In genomic region chr12:105156260-105156659, GRCh38 we compare ENCODE assay signal across 15 cellular contexts. TPM values are rescaled to one million over a fixed set of nuclear protein-coding genes. Genes with fewer than 3 reads are reported as not detected.
DNase-seq lines count a peak whose midpoint lies in the region; ATAC-seq, FAIRE-seq and TF ChIP-seq lines count a peak whose summit lies in the region.
"Had no signal": no experiment of that assay in that cellular context is flagged by ENCODE, and none has a peak within 500 bp of the region (broad histone marks: within the 10 kb centered on the region; RNA-seq: fewer than 3 reads in every experiment).

No MANE protein-coding gene starts in this region.

- DNase-seq in HepG2 (ENCODE audit: low spot score) (no peak), right lobe of liver (no peak), K562 (ENCODE audit: extremely low read depth in 1 of 4, low spot score in 3 of 4) (no peak), kidney (no peak), HCEC 1CT (no peak), NCI-H187 treated with DMSO at 0.1 percent for 48 hours (lab: John Stamatoyannopoulos, UW) (no peak), coronary artery (ENCODE audit: low spot score) (no peak), head of caudate nucleus (no peak)
- DNase-seq: AML-193; CD8-positive, alpha-beta memory T cell; H7 had no signal

- H3K36me3 ChIP-seq in HepG2 (replicated peaks in 1 of 2; ENCODE audit: control insufficient read depth in 1 of 2, insufficient read depth in 2 of 2, low read length in 2 of 2) (peaks cover 0 to 23% of the 10 kb centered on the region in 2 experiments; a peak in 3 of 5 replicates), right lobe of liver (peaks cover 0 to 65% (median 23%) of the 10 kb centered on the region in 4 donors), K562 (ENCODE audit: control insufficient read depth, insufficient read depth, low read length) (peaks cover 64% of the 10 kb centered on the region; the same call in 2 of the 3 replicates), kidney (ENCODE audit: control insufficient read depth in 1 of 2, insufficient read depth in 2 of 2, low read length in 2 of 2) (peaks cover 10 to 32% of the 10 kb centered on the region in 2 donors)

- no peak for TF ChIP-seq POLR2A in HepG2 (IDR thresholded peaks at IDR 0.05; ENCODE audit: insufficient read depth in 1 of 2, low read depth in 2 of 2, low read length in 2 of 2)
- TF ChIP-seq POLR2A in right lobe of liver (IDR thresholded peaks at IDR 0.05) = no peak
- no peak for TF ChIP-seq POLR2A in K562 (conservative IDR thresholded peaks at IDR 0.05)

- POLR2A ChIA-PET in HepG2 (lab: Yijun Ruan, JAX) (no interaction called here), K562 (lab: Yijun Ruan, JAX) (no interaction called here)

- CTCF ChIA-PET in HepG2 (lab: Yijun Ruan, JAX; ENCODE audit: low intra/inter-chr PET ratio, low total read pairs) = no interaction called here
- CTCF ChIA-PET in K562 (lab: Yijun Ruan, JAX; ENCODE audit: low intra/inter-chr PET ratio) = no interaction called here

- no peaks in the 10 kb centered on the region for H3K27me3 ChIP-seq in HepG2 (ENCODE audit: control insufficient read depth in 1 of 2, insufficient read depth in 2 of 2, low read length in 2 of 2)
- no peaks in the 10 kb centered on the region for H3K27me3 ChIP-seq in right lobe of liver
- no peaks in the 10 kb centered on the region for H3K27me3 ChIP-seq in K562 (ENCODE audit: control insufficient read depth in 2 of 2, insufficient read depth in 2 of 2, low read length in 2 of 2)
- H3K27me3 ChIP-seq: BLaER1 had no signal

- H3K4me1 ChIP-seq in HepG2 (ENCODE audit: insufficient read depth, low read length) (no peaks in the 10 kb centered on the region), right lobe of liver (no peaks in the 10 kb centered on the region), K562 (replicated peaks in 1 of 2; ENCODE audit: control insufficient read depth in 2 of 2, insufficient read depth in 2 of 2, low read length in 2 of 2) (no peaks in the 10 kb centered on the region), kidney (ENCODE audit: control insufficient read depth in 1 of 2, insufficient read depth in 1 of 2, low read depth in 1 of 2, low read length in 2 of 2) (no peaks in the 10 kb centered on the region)
- H3K4me1 ChIP-seq: BLaER1 had no signal

- H3K4me3 ChIP-seq in HepG2 (replicated peaks in 1 of 3; ENCODE audit: insufficient read depth in 1 of 3, low read depth in 2 of 3, low read length in 3 of 3) (no peak overlapping the region), right lobe of liver (no peak overlapping the region), K562 (no peak overlapping the region), kidney (ENCODE audit: low read length in 2 of 2) (no peak overlapping the region), coronary artery (no peak overlapping the region)
- H3K4me3 ChIP-seq: BLaER1, GM23338 had no signal

- no peak overlapping the region for H2AFZ ChIP-seq in HepG2 (ENCODE audit: low read length)
- H2AFZ ChIP-seq in K562 (ENCODE audit: low read depth, low read length) = no peak overlapping the region
- H2AFZ ChIP-seq: GM23338 had no signal

- no peak for TF ChIP-seq CTCF in HepG2 (CRISPR knock-in tag; IDR thresholded peaks at IDR 0.05)
- no peak for TF ChIP-seq CTCF in right lobe of liver (IDR thresholded peaks at IDR 0.05)
- no peak for TF ChIP-seq CTCF in K562 (IDR thresholded peaks at IDR 0.05 in 2 of 3, conservative IDR thresholded peaks at IDR 0.05 in 1 of 3; ENCODE audit: insufficient read depth in 2 of 3, low read depth in 1 of 3, low read length in 3 of 3)
- no peak for TF ChIP-seq CTCF in kidney (IDR thresholded peaks at IDR 0.05; ENCODE audit: borderline replicate concordance, extremely low read depth, insufficient read depth)
- no peak for TF ChIP-seq CTCF in coronary artery (IDR thresholded peaks at IDR 0.05)

- intact Hi-C loops in HepG2 (cut with micrococcal nuclease; ENCODE audit: unreplicated experiment) = no loop called here
- intact Hi-C loops in right lobe of liver (cut with DNase I) = no loop called here
- intact Hi-C loops in K562 (cut with micrococcal nuclease) = no loop called here
- intact Hi-C loops in kidney (cut with DNase I) = no loop called here
- intact Hi-C loops in head of caudate nucleus (cut with DNase I) = no loop called here

- no peaks in the 10 kb centered on the region for H3K79me2 ChIP-seq in HepG2 (ENCODE audit: insufficient read depth, low read length)
- H3K79me2 ChIP-seq in K562 (ENCODE audit: control insufficient read depth, insufficient read depth, low read length) = no peaks in the 10 kb centered on the region

- TF ChIP-seq RAD21 in HepG2 (CRISPR knock-in tag; IDR thresholded peaks at IDR 0.05) = no peak
- TF ChIP-seq RAD21 in K562 (CRISPR knock-in tag; conservative IDR thresholded peaks at IDR 0.05 in 1 of 2, IDR thresholded peaks at IDR 0.05 in 1 of 2) = no peak

- BruUV-seq in HepG2 (replicated peaks; lab: Mats Ljungman, UMichigan) (no TSS peak), K562 (replicated peaks; lab: Mats Ljungman, UMichigan) (no TSS peak)

- H3K27ac ChIP-seq in HepG2 (ENCODE audit: extremely low read length, insufficient read depth, low read length) = no peak overlapping the region
- H3K27ac ChIP-seq in right lobe of liver = no peak overlapping the region
- H3K27ac ChIP-seq in K562 (ENCODE audit: extremely low read depth, low read depth, low read length) = no peak overlapping the region
- H3K27ac ChIP-seq in kidney (ENCODE audit: low read depth in 2 of 2, low read length in 2 of 2) = no peak overlapping the region
- H3K27ac ChIP-seq in coronary artery = no peak overlapping the region
- H3K27ac ChIP-seq: 22Rv1, BLaER1 had no signal

- no peak for ATAC-seq in HepG2
- no peak for ATAC-seq in right lobe of liver
- ATAC-seq in K562 = no peak
- ATAC-seq: GM23338 had no signal

- H3K4me2 ChIP-seq in HepG2 (ENCODE audit: low read depth, low read length) (no peak overlapping the region), K562 (ENCODE audit: insufficient read depth, low read length) (no peak overlapping the region)
- H3K4me2 ChIP-seq: BLaER1, GM23338 had no signal

- H4K20me1 ChIP-seq in HepG2 (ENCODE audit: insufficient read depth, low read length) = no peaks in the 10 kb centered on the region
- no peaks in the 10 kb centered on the region for H4K20me1 ChIP-seq in K562 (replicated peaks; ENCODE audit: control insufficient read depth, insufficient read depth, low read length)
- H4K20me1 ChIP-seq: BLaER1 had no signal

- no peaks in the 10 kb centered on the region for H3K9me1 ChIP-seq in K562 (ENCODE audit: control insufficient read depth, insufficient read depth, low read length)

- no peak for TF ChIP-seq EP300 in HepG2 (IDR thresholded peaks at IDR 0.05; ENCODE audit: low read depth in 2 of 2, low read length in 2 of 2)
- TF ChIP-seq EP300 in HepG2 (CRISPR knock-in tag; IDR thresholded peaks at IDR 0.05; ENCODE audit: borderline replicate concordance) = no peak
- TF ChIP-seq EP300 in K562 (IDR thresholded peaks at IDR 0.05; ENCODE audit: low read length) = no peak

- in situ Hi-C loops in HepG2 (cut with HindIII; ENCODE audit: extremely low pct_ligation_motif_present, low pct_unique_long_range_greater_than_20kb) = no loop called here
- in situ Hi-C loops in K562 (cut with MboI) = no loop called here

- H3K9ac ChIP-seq in HepG2 (ENCODE audit: insufficient read depth, low read depth, low read length) (no peak overlapping the region), K562 (ENCODE audit: insufficient read depth in 1 of 2, low read depth in 2 of 2, low read length in 2 of 2) (no peak overlapping the region), kidney (ENCODE audit: low read length in 2 of 2) (no peak overlapping the region)
- H3K9ac ChIP-seq: BLaER1 had no signal

- H3K9me3 ChIP-seq in HepG2 (ENCODE audit: low read length) (no peaks in the 10 kb centered on the region), right lobe of liver (no peaks in the 10 kb centered on the region), K562 (replicated peaks; ENCODE audit: control insufficient read depth, insufficient read depth, low read depth, low read length) (no peaks in the 10 kb centered on the region), kidney (ENCODE audit: control insufficient read depth in 1 of 2, low read length in 2 of 2) (no peaks in the 10 kb centered on the region)
- H3K9me3 ChIP-seq: BLaER1 had no signal

- FAIRE-seq in HepG2 (lab: Jason Lieb, UNC) (no peak), K562 (lab: Jason Lieb, UNC) (no peak), kidney (lab: Jason Lieb, UNC) (peak; percentile 91)
- FAIRE-seq: GM12891 had no signal

- WGBS in HepG2 (ENCODE audit: low lambda C conversion rate) = 99% methylated on average over 2 of the region's 2 CpGs
- WGBS in right lobe of liver (ENCODE audit: insufficient coverage, low coverage, low lambda C conversion rate, missing lambda C conversion rate) = 95% methylated on average over 2 of the region's 2 CpGs
- 96% methylated on average over 2 of the region's 2 CpGs for WGBS in K562 (ENCODE audit: insufficient coverage, low coverage, missing lambda C conversion rate)

RNA-seq across cellular contexts. Expression of gene WASHC4, which starts 48.7 kb away (rescaled TPM):
- total RNA-seq in HepG2 (2016; rRNA removed; fragmentation: Illumina TruSeq; extraction: Trizol) (36.3 and 39.6 TPM in 2 replicates), right lobe of liver (10 to 100 TPM; 24.4 to 51.4 (median 36.2) TPM), K562 (2014; rRNA removed) (18.2 and 21.1 TPM in 2 replicates), K562 (2014; rRNA removed; fragmentation: Illumina TruSeq; extraction: Trizol) (36.2 and 39.5 TPM in 2 replicates), K562 (2015; rRNA removed; fragmentation: Illumina TruSeq; extraction: Trizol) (32.1 and 38.5 TPM in 2 replicates), K562 (2021) (24.1 and 25.4 TPM in 2 replicates), kidney (63.6 TPM)
- total RNA-seq in HepG2 (2016; cell fraction: cytosol; rRNA removed; fragmentation: Illumina TruSeq; extraction: Trizol; ENCODE audit: low read depth) = 3.6 and 4.7 TPM in 2 replicates
- total RNA-seq in HepG2 (2016; cell fraction: insoluble cytoplasmic fraction; rRNA removed; fragmentation: Illumina TruSeq; extraction: Trizol) = 31.6 and 46.3 TPM in 2 replicates
- 5.3 and 8.6 TPM in 2 replicates for total RNA-seq in HepG2 (2016; cell fraction: membrane; rRNA removed; fragmentation: Illumina TruSeq; extraction: Trizol)
- 56.1 and 56.8 TPM in 2 replicates for total RNA-seq in HepG2 (2016; cell fraction: nucleus; rRNA removed; fragmentation: Illumina TruSeq; extraction: Trizol)
- polyA plus RNA-seq in HepG2 (2011; rRNA removed) (15.5 and 21.0 TPM in 2 replicates), K562 (2011; rRNA removed) (18.7 and 28.2 TPM in 2 replicates), K562 (2014; fragmentation: Illumina TruSeq; extraction: Trizol) (16.9 and 21.3 TPM in 2 replicates), K562 (2014; fragmentation: Nextera tagmentation; extraction: Ambion mirVana) (10 to 100 TPM; 12.5 to 13.3 TPM), K562 (2014; rRNA removed) (13.9 and 23.2 TPM in 2 replicates), kidney (ENCODE audit: insufficient read depth, low read depth, low replicate concordance) (10.7 TPM)
- 4.6 and 8.1 TPM in 2 replicates for polyA plus RNA-seq in HepG2 (2011; cell fraction: cytosol; rRNA removed)
- 16.8 and 21.2 TPM in 2 replicates for polyA plus RNA-seq in HepG2 (2011; cell fraction: nucleus; rRNA removed)
- polyA plus RNA-seq in HepG2 (2012) = 15.3 and 18.4 TPM in 2 replicates
- 0.57 and 0.61 TPM in 2 replicates for polyA plus RNA-seq in HepG2 (2016; cell fraction: cytosol; fragmentation: Illumina TruSeq; extraction: Trizol; ENCODE audit: low read depth)
- polyA plus RNA-seq in HepG2 (2016; cell fraction: insoluble cytoplasmic fraction; fragmentation: Illumina TruSeq; extraction: Trizol; ENCODE audit: low read depth) = 19.5 and 20.6 TPM in 2 replicates
- 1.7 and 1.9 TPM in 2 replicates for polyA plus RNA-seq in HepG2 (2016; cell fraction: membrane; fragmentation: Illumina TruSeq; extraction: Trizol; ENCODE audit: low read depth)
- polyA plus RNA-seq in HepG2 (2016; cell fraction: nucleus; fragmentation: Illumina TruSeq; extraction: Trizol; ENCODE audit: insufficient read depth, low read depth) = 36.1 and 44.2 TPM in 2 replicates
- polyA minus RNA-seq in HepG2 (2011; rRNA and poly(A)+ RNA removed; ENCODE audit: low replicate concordance) = 22.5 and 23.7 TPM in 2 replicates
- 24.8 and 25.8 TPM in 2 replicates for polyA minus RNA-seq in HepG2 (2011; cell fraction: cytosol; rRNA and poly(A)+ RNA removed)
- 132 and 134 TPM in 2 replicates for polyA minus RNA-seq in HepG2 (2011; cell fraction: nucleus; rRNA and poly(A)+ RNA removed)
- 28.7 and 119 TPM in 2 replicates for total RNA-seq in K562 (2011; cell fraction: chromatin; rRNA removed; ENCODE audit: low replicate concordance)
- 8.2 and 17.6 TPM in 2 replicates for total RNA-seq in K562 (2011; cell fraction: nucleolus; rRNA removed)
- total RNA-seq in K562 (2011; cell fraction: nucleoplasm; rRNA removed) = 32.0 and 43.8 TPM in 2 replicates
- polyA plus RNA-seq in K562 (2011; cell fraction: cytosol; rRNA removed) = 2.8 and 6.9 TPM in 2 replicates
- polyA plus RNA-seq in K562 (2011; cell fraction: nucleus; rRNA removed) = 15.5 and 22.9 TPM in 2 replicates
- polyA plus RNA-seq in K562 (2012) = 12.8 and 13.6 TPM in 2 replicates
- polyA minus RNA-seq in K562 (2011; rRNA and poly(A)+ RNA removed) = 44.1 and 50.3 TPM in 2 replicates
- 20.8 and 26.1 TPM in 2 replicates for polyA minus RNA-seq in K562 (2011; cell fraction: cytosol; rRNA and poly(A)+ RNA removed)
- 31.0 and 60.0 TPM in 2 replicates for polyA minus RNA-seq in K562 (2011; cell fraction: nucleus; rRNA and poly(A)+ RNA removed)

Comparison
In these comparisons a context has a peak if more than half of its experiments do, and no peak if none do; other contexts are left out.
1. Of the 241 proteins assayed by ChIP-seq in both HepG2 and K562: peak only in HepG2: MAFK; only in K562: none; in both: none; in neither: 240.